8 cellular contexts compared by ENCODE assay signal in the genomic region with DNA sequence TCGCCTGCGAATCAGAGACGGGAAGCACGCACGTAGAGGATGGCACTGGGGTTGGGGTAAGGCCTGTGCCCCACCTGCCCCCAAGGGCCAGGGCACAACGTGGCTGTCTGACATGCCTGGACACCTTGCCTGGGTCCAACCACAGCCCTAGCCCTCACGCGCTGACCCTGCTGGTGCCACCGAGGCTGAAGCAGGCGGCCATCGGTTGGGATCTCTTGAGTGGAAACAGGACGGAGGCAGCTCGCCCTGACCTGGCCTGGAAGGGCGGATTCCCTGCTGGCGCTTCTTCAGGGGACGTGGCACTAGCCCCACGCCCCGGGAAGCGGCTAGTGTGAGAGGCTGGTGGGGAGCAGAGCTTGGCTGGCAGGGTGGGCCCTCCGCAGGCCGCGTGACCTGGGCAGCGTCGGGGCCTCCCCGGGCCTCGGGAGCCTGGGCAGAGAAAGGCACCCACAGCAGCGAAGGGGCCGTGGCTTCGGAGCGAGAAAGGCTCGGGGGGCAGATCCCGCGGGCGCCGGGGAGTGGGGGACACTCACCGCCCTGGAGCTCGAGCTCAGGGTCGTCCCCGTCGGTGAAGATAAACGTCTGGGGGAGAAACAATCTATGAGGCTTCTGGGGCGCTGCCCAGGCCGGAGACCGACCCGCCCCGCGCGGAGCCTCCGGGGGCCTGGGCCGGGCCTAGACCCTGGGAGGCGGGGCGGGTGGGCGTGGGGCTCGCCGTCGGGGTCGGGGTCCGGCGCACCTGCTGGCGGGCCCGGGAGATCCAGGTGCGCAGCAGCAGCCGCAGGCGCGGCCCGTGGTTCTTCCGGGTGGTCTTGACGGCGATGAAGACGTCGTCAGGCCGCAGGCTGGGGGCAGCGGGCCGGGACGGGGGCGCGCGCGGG. TPM values are rescaled to one million over a fixed set of nuclear protein-coding genes. Genes with fewer than 3 reads are reported as not detected.
DNase-seq lines count a peak whose midpoint lies in the region; ATAC-seq and TF ChIP-seq lines count a peak whose summit lies in the region.

No MANE protein-coding gene starts in this region.

- intact Hi-C loops in naive thymus-derived CD4-positive, alpha-beta T cell (cut with micrococcal nuclease): loop anchor here (1.0 kb wide), 4 partner anchors 14 to 47 kb away; a partner anchor contains a TSS

- no peak for TF ChIP-seq CTCF in GM10266 (IDR thresholded peaks at IDR 0.05; ENCODE audit: control insufficient read depth, insufficient read depth, low read depth, missing control alignments)
- no peak for TF ChIP-seq CTCF in Loucy (conservative IDR thresholded peaks at IDR 0.05; ENCODE audit: low read length)

- peak overlapping the region; percentile 64 for H3K27ac ChIP-seq in naive thymus-derived CD4-positive, alpha-beta T cell (ENCODE audit: low read depth, low read length)

- POLR2A ChIA-PET in naive thymus-derived CD4-positive, alpha-beta T cell (lab: Charles Lee): interaction anchor here (1.0 to 7.7 kb wide), 3 partner anchors 14 to 76 kb away, joined by 3 to 54 read pairs (median 3); a partner anchor contains a TSS

- H3K27me3 ChIP-seq in Loucy (ENCODE audit: insufficient read depth, low read length, poor library complexity, severe bottlenecking) (no peaks in the 10 kb centered on the region), endocrine pancreas (ENCODE audit: control insufficient read depth, insufficient read depth, low read length) (no peaks in the 10 kb centered on the region)
- H3K27me3 ChIP-seq in naive thymus-derived CD4-positive, alpha-beta T cell (ENCODE audit: control insufficient read depth in 2 of 2, insufficient read depth in 2 of 2, low read length in 2 of 2): no peaks in the 10 kb centered on the region

- peak overlapping the region in 8 of 9 donors; percentile 51 to 91 (median 76) for H3K27ac Mint-ChIP-seq in naive thymus-derived CD4-positive, alpha-beta T cell

- no peak overlapping the region for H2AFZ ChIP-seq in Loucy (ENCODE audit: low read length)

- H3K9me2 ChIP-seq in Loucy (replicated peaks; ENCODE audit: low read depth, low read length): no peaks in the 10 kb centered on the region

- no peaks in the 10 kb centered on the region for H3K9me3 Mint-ChIP-seq in naive thymus-derived CD4-positive, alpha-beta T cell

- peak; percentile 28 for ATAC-seq in naive thymus-derived CD4-positive, alpha-beta T cell

- peak overlapping the region; percentile 60 to 92 (median 86) for H3K4me3 Mint-ChIP-seq in naive thymus-derived CD4-positive, alpha-beta T cell

- peaks cover 28% of the 10 kb centered on the region for H3K79me2 ChIP-seq in Loucy (ENCODE audit: insufficient read depth, low read length)

- peak; percentile 64 for DNase-seq in GM10266 (ENCODE audit: extremely low spot score)
- no peak for DNase-seq in naive thymus-derived CD4-positive, alpha-beta T cell
- DNase-seq in NCI-H2029 treated with DMSO at 0.1 percent for 48 hours (lab: John Stamatoyannopoulos, UW): no peak
- no peak for DNase-seq in RPMI8226
- no peak for DNase-seq in NCI-H1105 (lab: John Stamatoyannopoulos, UW)
- DNase-seq in stimulated activated CD4-positive, alpha-beta T cell treated with anti-CD3 and anti-CD28 coated beads, Interleukin-4, amount 100 ng/mL, for 4 hours: no peak

- H3K36me3 ChIP-seq in Loucy (ENCODE audit: insufficient read depth, low read length): peaks cover 3% of the 10 kb centered on the region; the same call in 1 of the 2 replicates
- H3K36me3 ChIP-seq in endocrine pancreas (ENCODE audit: control insufficient read depth, insufficient read depth, low read length): peaks cover 3% of the 10 kb centered on the region
- peaks cover 0 to 64% (median 6%) of the 10 kb centered on the region in 3 experiments for H3K36me3 ChIP-seq in naive thymus-derived CD4-positive, alpha-beta T cell (ENCODE audit: control insufficient read depth in 2 of 3, insufficient read depth in 3 of 3, low read length in 3 of 3)

- H3K4me3 ChIP-seq in Loucy (ENCODE audit: low read length, poor library complexity, severe bottlenecking): peak overlapping the region; percentile 78
- H3K4me3 ChIP-seq in endocrine pancreas (ENCODE audit: control insufficient read depth, insufficient read depth, low read length): no peak overlapping the region
- peak overlapping the region; percentile 39 for H3K4me3 ChIP-seq in naive thymus-derived CD4-positive, alpha-beta T cell (ENCODE audit: low read length)

- H3K36me3 Mint-ChIP-seq in naive thymus-derived CD4-positive, alpha-beta T cell: peaks cover 0 to 9% (median 2%) of the 10 kb centered on the region in 5 donors

- H3K4me1 Mint-ChIP-seq in naive thymus-derived CD4-positive, alpha-beta T cell: peaks cover 5 to 28% (median 13%) of the 10 kb centered on the region in 7 donors

- H3F3A ChIP-seq in Loucy (ENCODE audit: low read depth): no peaks in the 10 kb centered on the region

- H3K4me1 ChIP-seq in Loucy (ENCODE audit: insufficient read depth, low read length, poor library complexity, severe bottlenecking) (peaks cover 21% of the 10 kb centered on the region), endocrine pancreas (ENCODE audit: control insufficient read depth, insufficient read depth, low read length) (no peaks in the 10 kb centered on the region)
- peaks cover 18 to 31% of the 10 kb centered on the region in 2 donors for H3K4me1 ChIP-seq in naive thymus-derived CD4-positive, alpha-beta T cell (ENCODE audit: control insufficient read depth in 2 of 2, insufficient read depth in 2 of 2, low read length in 2 of 2)

- peaks cover 11% of the 10 kb centered on the region for H4K20me1 ChIP-seq in Loucy (ENCODE audit: insufficient read depth, low read length, poor library complexity, severe bottlenecking)

- H3K9me3 ChIP-seq in Loucy (ENCODE audit: insufficient read depth, low read depth, low read length) (no peaks in the 10 kb centered on the region), endocrine pancreas (ENCODE audit: control insufficient read depth, low read length) (no peaks in the 10 kb centered on the region)
- H3K9me3 ChIP-seq in naive thymus-derived CD4-positive, alpha-beta T cell (ENCODE audit: control insufficient read depth in 2 of 3, low read length in 3 of 3): no peaks in the 10 kb centered on the region

- H3K27me3 Mint-ChIP-seq in naive thymus-derived CD4-positive, alpha-beta T cell: no peaks in the 10 kb centered on the region

- CTCF ChIA-PET in naive thymus-derived CD4-positive, alpha-beta T cell (lab: Charles Lee): interaction anchor here (1.2 kb wide), 1 partner anchor 13 kb away, joined by 6 read pairs; a partner anchor contains a TSS

- peak overlapping the region; percentile 83 for H3K4me2 ChIP-seq in Loucy (ENCODE audit: low read depth, low read length, poor library complexity, severe bottlenecking)

- H3K9ac ChIP-seq in Loucy (ENCODE audit: low read depth, low read length, poor library complexity, severe bottlenecking) (peak overlapping the region; percentile 75), endocrine pancreas (ENCODE audit: control insufficient read depth, insufficient read depth, low read length) (peak overlapping the region; percentile 60)

RNA-seq across cellular contexts. Expression of a gene that starts 0.6 kb away (rescaled TPM):
- total RNA-seq in naive thymus-derived CD4-positive, alpha-beta T cell: 10 to 100 TPM; 25.0 to 45.5 (median 31.5) TPM
- 1 to 10 TPM; 4.2 to 6.7 TPM for polyA plus RNA-seq in naive thymus-derived CD4-positive, alpha-beta T cell

RNA-seq across cellular contexts. Expression of a gene that starts 0.7 kb away (rescaled TPM):
- total RNA-seq in naive thymus-derived CD4-positive, alpha-beta T cell: 10 to 100 TPM; 68.3 to 88.1 (median 71.7) TPM
- polyA plus RNA-seq in naive thymus-derived CD4-positive, alpha-beta T cell: 100 to 1,000 TPM; 105 to 124 TPM

RNA-seq across cellular contexts. Expression of a gene that starts 13.5 kb away (rescaled TPM):
- 100 to 1,000 TPM in 1 of 5 experiments, 10 to 100 TPM in 4; 63.0 to 130 (median 83.6) TPM for total RNA-seq in naive thymus-derived CD4-positive, alpha-beta T cell
- polyA plus RNA-seq in naive thymus-derived CD4-positive, alpha-beta T cell: 100 to 1,000 TPM; 164 to 228 TPM

RNA-seq across cellular contexts. Expression of a gene that starts 14.6 kb away (rescaled TPM):
- 100 to 1,000 TPM; 127 to 157 (median 147) TPM for total RNA-seq in naive thymus-derived CD4-positive, alpha-beta T cell
- 100 to 1,000 TPM in 1 of 2 donors, 10 to 100 TPM in 1; 52.9 to 110 TPM for polyA plus RNA-seq in naive thymus-derived CD4-positive, alpha-beta T cell

RNA-seq across cellular contexts. Expression of a gene that starts 19.5 kb away (rescaled TPM):
- 1 to 10 TPM; 1.3 to 8.5 (median 2.1) TPM for total RNA-seq in naive thymus-derived CD4-positive, alpha-beta T cell
- not detected for polyA plus RNA-seq in naive thymus-derived CD4-positive, alpha-beta T cell
